Comparison of ENCODE assay signal across 1 cellular context in genomic region chr12:47964102-47964723, GRCh38.
TF ChIP-seq lines count a peak whose summit lies in the region.

No MANE protein-coding gene starts in this region.

TF ChIP-seq in GM12878, 131 proteins besides CTCF, POLR2A, EP300 and RAD21 (continued from another document):
- TF ChIP-seq, protein P1, sequence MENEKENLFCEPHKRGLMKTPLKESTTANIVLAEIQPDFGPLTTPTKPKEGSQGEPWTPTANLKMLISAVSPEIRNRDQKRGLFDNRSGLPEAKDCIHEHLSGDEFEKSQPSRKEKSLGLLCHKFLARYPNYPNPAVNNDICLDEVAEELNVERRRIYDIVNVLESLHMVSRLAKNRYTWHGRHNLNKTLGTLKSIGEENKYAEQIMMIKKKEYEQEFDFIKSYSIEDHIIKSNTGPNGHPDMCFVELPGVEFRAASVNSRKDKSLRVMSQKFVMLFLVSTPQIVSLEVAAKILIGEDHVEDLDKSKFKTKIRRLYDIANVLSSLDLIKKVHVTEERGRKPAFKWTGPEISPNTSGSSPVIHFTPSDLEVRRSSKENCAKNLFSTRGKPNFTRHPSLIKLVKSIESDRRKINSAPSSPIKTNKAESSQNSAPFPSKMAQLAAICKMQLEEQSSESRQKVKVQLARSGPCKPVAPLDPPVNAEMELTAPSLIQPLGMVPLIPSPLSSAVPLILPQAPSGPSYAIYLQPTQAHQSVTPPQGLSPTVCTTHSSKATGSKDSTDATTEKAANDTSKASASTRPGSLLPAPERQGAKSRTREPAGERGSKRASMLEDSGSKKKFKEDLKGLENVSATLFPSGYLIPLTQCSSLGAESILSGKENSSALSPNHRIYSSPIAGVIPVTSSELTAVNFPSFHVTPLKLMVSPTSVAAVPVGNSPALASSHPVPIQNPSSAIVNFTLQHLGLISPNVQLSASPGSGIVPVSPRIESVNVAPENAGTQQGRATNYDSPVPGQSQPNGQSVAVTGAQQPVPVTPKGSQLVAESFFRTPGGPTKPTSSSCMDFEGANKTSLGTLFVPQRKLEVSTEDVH (IDR thresholded peaks at IDR 0.05; ENCODE audit: low read depth, partially characterized antibody) = no peak
- TF ChIP-seq RELB (IDR thresholded peaks at IDR 0.05; ENCODE audit: low read depth) (no peak), PAX8 (IDR thresholded peaks at IDR 0.05) (no peak), BMI1 (IDR thresholded peaks at IDR 0.05; ENCODE audit: borderline replicate concordance) (no peak), ATF7 (IDR thresholded peaks at IDR 0.05; ENCODE audit: low read depth) (no peak)
